11 cellular contexts compared by ENCODE assay signal in the genomic region with DNA sequence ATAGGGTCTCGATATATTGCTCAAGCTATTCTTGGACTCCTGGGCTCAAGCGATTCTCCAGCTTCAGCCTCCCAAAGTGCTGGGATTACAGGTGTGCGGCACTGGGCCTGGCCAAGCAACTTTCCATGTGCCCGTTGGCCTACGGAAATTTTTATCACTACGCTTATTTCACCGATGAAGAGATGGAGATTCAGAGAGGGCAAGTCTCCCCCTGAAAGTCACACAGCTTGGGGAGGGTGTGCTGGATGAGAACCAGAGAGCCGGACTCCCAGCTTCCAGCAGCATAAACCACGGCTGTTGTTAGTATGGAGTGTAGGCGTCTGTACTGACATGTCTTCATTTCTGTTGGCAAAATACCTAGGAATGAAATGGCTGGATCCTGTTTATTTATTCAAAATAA. TPM values are rescaled to one million over a fixed set of nuclear protein-coding genes. Genes with fewer than 3 reads are reported as not detected.
"Had no signal": no experiment of that assay in that cellular context is flagged by ENCODE, and none has a peak within 500 bp of the region (broad histone marks: within the 10 kb centered on the region; RNA-seq: fewer than 3 reads in every experiment).

No MANE protein-coding gene starts in this region.

- H3K4me1 ChIP-seq: HAP-1 had no signal

- H3K4me3 ChIP-seq: GM23248, HAP-1 had no signal

- ATAC-seq: HCT116 had no signal

- H2AFZ ChIP-seq: GM23248 had no signal

- DNase-seq: GM23248, GOT3, H7, HFFc6, KG1 had no signal

- H3K9me3 ChIP-seq: HAP-1 had no signal

- H3K27ac ChIP-seq: GM23248, HL-60 had no signal

- H3K9ac ChIP-seq: GM23248 had no signal

- H3K36me3 ChIP-seq: HAP-1 had no signal

RNA-seq across cellular contexts. Expression of a gene that starts 53.3 kb away (rescaled TPM):
- total RNA-seq: HT1080 had no signal

RNA-seq across cellular contexts. Expression of a gene that starts 53.5 kb away (rescaled TPM):
- total RNA-seq: GM23248, H4, H7, HFFc6 had no signal
- polyA plus RNA-seq: GM23248, IgD-negative memory B cell had no signal
